Comparison of ENCODE assay signal across 8 cellular contexts in the genomic region with DNA sequence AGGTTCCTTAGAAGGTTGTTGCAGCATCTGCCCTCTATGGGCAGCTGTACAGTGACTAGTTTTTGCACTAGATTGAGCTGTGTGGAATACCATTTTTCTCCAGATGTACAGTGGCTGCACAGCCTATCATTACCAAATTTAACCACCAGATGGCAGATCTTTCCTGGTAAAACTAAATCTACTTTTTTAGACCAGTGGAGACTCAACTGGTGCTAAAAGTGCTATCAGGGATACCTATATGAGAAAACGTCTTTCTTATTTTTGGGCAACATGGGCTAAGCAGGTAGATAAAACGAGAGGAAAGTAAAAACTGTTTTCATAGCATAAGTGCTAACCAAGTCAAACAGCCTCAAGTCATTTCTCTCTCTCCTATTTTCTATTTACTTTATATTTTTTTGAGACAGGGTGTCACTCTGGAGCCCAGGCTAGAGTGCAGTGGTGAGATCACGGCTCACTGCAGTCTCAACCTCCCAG. TPM values are rescaled to one million over a fixed set of nuclear protein-coding genes. Genes with fewer than 3 reads are reported as not detected.
A peak's percentile ranks its signal among the peaks of the same experiment; 100 is the strongest.
DNase-seq lines count a peak whose midpoint lies in the region; ATAC-seq and TF ChIP-seq lines count a peak whose summit lies in the region.

No MANE protein-coding gene starts in this region.

- H3K27me3 ChIP-seq in OCI-LY3 (ENCODE audit: low read depth, low read length) = no peaks in the 10 kb centered on the region
- no peaks in the 10 kb centered on the region for H3K27me3 ChIP-seq in lower lobe of right lung (ENCODE audit: low read depth)

- DNase-seq in ELR (ENCODE audit: low read depth) = peak; percentile 79
- peak; percentile 71 for DNase-seq in Jurkat, Clone E6-1 (ENCODE audit: low read depth, low spot score)
- DNase-seq in choroid plexus epithelial cell (ENCODE audit: low read depth) = peak; percentile 92
- no peak for DNase-seq in lower lobe of right lung
- DNase-seq in stimulated activated CD4-positive, alpha-beta T cell treated with anti-CD3 and anti-CD28 coated beads, Interleukin-2, amount 100 ng/mL, for 48 hours = no peak
- DNase-seq in UCSD-AML1 (lab: John Stamatoyannopoulos, UW; ENCODE audit: unreplicated experiment) = no peak

- H3K27ac ChIP-seq in OCI-LY3 (ENCODE audit: low read length) = no peak overlapping the region
- H3K27ac ChIP-seq in lower lobe of right lung = no peak overlapping the region

- no peak overlapping the region for H3K9ac ChIP-seq in OCI-LY3 (ENCODE audit: low read length)

- peaks cover 8% of the 10 kb centered on the region for H3K36me3 ChIP-seq in OCI-LY3 (replicated peaks; ENCODE audit: low read depth, low read length)
- no peaks in the 10 kb centered on the region for H3K36me3 ChIP-seq in lower lobe of right lung

- TF ChIP-seq CTCF in OCI-LY3 (IDR thresholded peaks at IDR 0.05; ENCODE audit: low read depth, low read length) (peak; percentile 82), choroid plexus epithelial cell (conservative IDR thresholded peaks at IDR 0.05; ENCODE audit: low read depth, low read length) (peak; percentile 75), lower lobe of right lung (IDR thresholded peaks at IDR 0.05) (peak; percentile 81)

- no peak overlapping the region for H3K4me3 ChIP-seq in Jurkat, Clone E6-1 (ENCODE audit: low read length)
- H3K4me3 ChIP-seq in OCI-LY3 (ENCODE audit: low read length) = no peak overlapping the region
- H3K4me3 ChIP-seq in choroid plexus epithelial cell (ENCODE audit: low read depth, low read length) = no peak overlapping the region
- no peak overlapping the region for H3K4me3 ChIP-seq in lower lobe of right lung

- no peaks in the 10 kb centered on the region for H4K20me1 ChIP-seq in OCI-LY3 (ENCODE audit: insufficient read depth, low read length)

- no peaks in the 10 kb centered on the region for H3K9me3 ChIP-seq in OCI-LY3 (ENCODE audit: insufficient read depth, low read length)
- no peaks in the 10 kb centered on the region for H3K9me3 ChIP-seq in lower lobe of right lung

- intact Hi-C loops in lower lobe of right lung (cut with DNase I) = no loop called here

- peak; percentile 72 for ATAC-seq in GM21423 (IDR thresholded peaks at IDR 0.05; ENCODE audit: unreplicated experiment)
- ATAC-seq in lower lobe of right lung = peak; percentile 77 to 79

- no peaks in the 10 kb centered on the region for H3K79me2 ChIP-seq in OCI-LY3 (ENCODE audit: low read length)

- no peak overlapping the region for H3K4me2 ChIP-seq in OCI-LY3 (ENCODE audit: low read length)

- no peak overlapping the region for H2AFZ ChIP-seq in OCI-LY3 (ENCODE audit: low read depth, low read length)

- H3K4me1 ChIP-seq in OCI-LY3 (ENCODE audit: low read length) (no peaks in the 10 kb centered on the region), lower lobe of right lung (no peaks in the 10 kb centered on the region)

RNA-seq across cellular contexts. Expression of a gene that starts 21.2 kb away (rescaled TPM):
- 0.14 TPM for polyA plus RNA-seq in Jurkat, Clone E6-1 (2012; ENCODE audit: insufficient read depth, insufficient read length)
- 30.9 TPM for total RNA-seq in lower lobe of right lung

RNA-seq across cellular contexts. Expression of a gene that starts 55.1 kb away (rescaled TPM):
- polyA plus RNA-seq in Jurkat, Clone E6-1 (2012; ENCODE audit: insufficient read depth, insufficient read length) = not detected
- total RNA-seq in lower lobe of right lung = 6.2 TPM

Comparison
In these comparisons a context has a peak if more than half of its experiments do, and no peak if none do; other contexts are left out.
1. DNase-seq: peak in ELR (single experiment), Jurkat, Clone E6-1 (single experiment) and choroid plexus epithelial cell (single experiment); none in lower lobe of right lung (single experiment), stimulated activated CD4-positive, alpha-beta T cell treated with anti-CD3 and anti-CD28 coated beads, Interleukin-2, amount 100 ng/mL, for 48 hours (0 of 2) and UCSD-AML1 (single experiment).
2. Peak in every context shown above with its lines, with median percentiles within 50 percentile points of each other: CTCF ChIP-seq.